Comparison of ENCODE assay signal across 23 cellular contexts in genomic region chr1:24325587-24326449, GRCh38. TPM values are rescaled to one million over a fixed set of nuclear protein-coding genes. Genes with fewer than 3 reads are reported as not detected.
"Had no signal": no experiment of that assay in that cellular context is flagged by ENCODE, and none has a peak within 500 bp of the region (broad histone marks: within the 10 kb centered on the region; RNA-seq: fewer than 3 reads in every experiment).

No MANE protein-coding gene starts in this region.

- H3K4me2 ChIP-seq: hepatocyte, neural progenitor cell had no signal

- H3K4me3 Mint-ChIP-seq: activated CD8-positive, alpha-beta T cell treated with anti-CD3 and anti-CD28 coated beads, Interleukin-2, amount 10 ng/mL, durations not matched to agents 7 days and 5 days; activated naive CD8-positive, alpha-beta T cell treated with anti-CD3 and anti-CD28 coated beads, Interleukin-2, amount 10 ng/mL, durations not matched to agents 7 days and 5 days; activated T-helper 17 cell treated with anti-CD3 and anti-CD28 coated beads, Interleukin-2, amount 50 U/mL, for 72 hours; endodermal cell; immature natural killer cell; neural progenitor cell; stimulated activated naive CD8-positive, alpha-beta T cell treated with anti-CD3 and anti-CD28 coated beads, Interleukin-15, Interleukin-2, amounts not matched to agents 100 ng/mL and 50 ng/mL, for 24 hours had no signal

- H2AFZ ChIP-seq: hepatocyte, neural progenitor cell had no signal

- H3K27ac Mint-ChIP-seq: activated CD8-positive, alpha-beta T cell treated with anti-CD3 and anti-CD28 coated beads, Interleukin-2, amount 10 ng/mL, durations not matched to agents 7 days and 5 days; activated naive CD8-positive, alpha-beta T cell treated with anti-CD3 and anti-CD28 coated beads, Interleukin-2, amount 10 ng/mL, durations not matched to agents 7 days and 5 days; activated T-helper 17 cell treated with anti-CD3 and anti-CD28 coated beads, Interleukin-2, amount 50 U/mL, for 72 hours; endodermal cell; immature natural killer cell; neural progenitor cell; stimulated activated naive CD8-positive, alpha-beta T cell treated with anti-CD3 and anti-CD28 coated beads, Interleukin-15, Interleukin-2, amounts not matched to agents 100 ng/mL and 50 ng/mL, for 24 hours had no signal

- H3K36me3 Mint-ChIP-seq: activated naive CD8-positive, alpha-beta T cell treated with anti-CD3 and anti-CD28 coated beads, Interleukin-2, amount 10 ng/mL, durations not matched to agents 7 days and 5 days; immature natural killer cell; naive B cell; neural progenitor cell had no signal

- H3K9ac ChIP-seq: neural progenitor cell had no signal

- H3K27ac ChIP-seq: cardiac muscle cell, hepatocyte, left lung, neural progenitor cell, sigmoid colon, tibial nerve had no signal

- H3K36me3 ChIP-seq: cardiac muscle cell, left lung, neural progenitor cell, sigmoid colon, tibial nerve had no signal

- H3K27me3 ChIP-seq: sigmoid colon had no signal

- H3K9me3 Mint-ChIP-seq: activated naive CD8-positive, alpha-beta T cell treated with anti-CD3 and anti-CD28 coated beads, Interleukin-2, amount 10 ng/mL, durations not matched to agents 7 days and 5 days; activated T-helper 17 cell treated with anti-CD3 and anti-CD28 coated beads, Interleukin-2, amount 50 U/mL, for 72 hours; endodermal cell; immature natural killer cell; naive B cell; neural progenitor cell; stimulated activated naive CD8-positive, alpha-beta T cell treated with anti-CD3 and anti-CD28 coated beads, Interleukin-15, Interleukin-2, amounts not matched to agents 100 ng/mL and 50 ng/mL, for 24 hours had no signal

- ATAC-seq: activated CD8-positive, alpha-beta T cell treated with anti-CD3 and anti-CD28 coated beads, Interleukin-2, amount 10 ng/mL, durations not matched to agents 7 days and 5 days; activated T-helper 17 cell treated with anti-CD3 and anti-CD28 coated beads, Interleukin-2, amount 50 U/mL, for 72 hours; left lung had no signal

- H3K4me3 ChIP-seq: cardiac muscle cell, hepatocyte, left lung, lung, neural progenitor cell, sigmoid colon, tibial nerve had no signal

- DNase-seq: activated CD4-positive, alpha-beta T cell treated with anti-CD3 and anti-CD28 coated beads for 1 hour; activated CD4-positive, alpha-beta T cell treated with anti-CD3 and anti-CD28 coated beads, Interleukin-2, amount 50 U/mL, for 1 hour; activated CD8-positive, alpha-beta T cell treated with anti-CD3 and anti-CD28 coated beads, Interleukin-2, amount 10 ng/mL, durations not matched to agents 7 days and 5 days; activated naive CD8-positive, alpha-beta T cell treated with anti-CD3 and anti-CD28 coated beads, Interleukin-2, amount 10 ng/mL, durations not matched to agents 7 days and 5 days; cortex of kidney; endodermal cell; glutamatergic neuron; immature natural killer cell; left lung; naive B cell; sigmoid colon; stimulated activated CD4-positive, alpha-beta T cell treated with anti-CD3 and anti-CD28 coated beads, Interleukin-4, amount 100 ng/mL, for 1 hour had no signal

- FAIRE-seq: frontal cortex, urothelium cell line had no signal

- H3K9me3 ChIP-seq: left lung, sigmoid colon, tibial nerve had no signal

RNA-seq across cellular contexts. Expression of gene GRHL3, which starts 6.7 kb away (rescaled TPM):
- total RNA-seq: activated CD8-positive, alpha-beta T cell treated with anti-CD3 and anti-CD28 coated beads, Interleukin-2, amount 10 ng/mL, durations not matched to agents 7 days and 5 days; activated naive CD8-positive, alpha-beta T cell treated with anti-CD3 and anti-CD28 coated beads, Interleukin-2, amount 10 ng/mL, durations not matched to agents 7 days and 5 days; activated T-helper 17 cell treated with anti-CD3 and anti-CD28 coated beads, Interleukin-2, amount 50 U/mL, for 72 hours; frontal cortex; mesenteric fat pad; sigmoid colon; T-helper 2 cell treated with Interferon-gamma antibody and Interleukin-4, amounts not matched to agents 100 ng/mL and 5 ng/mL, for 36 hours; tibial nerve had no signal
- polyA plus RNA-seq: cardiac muscle cell, immature natural killer cell had no signal
